8 cellular contexts compared by ENCODE assay signal in genomic region chr17:74379495-74380085, GRCh38. TPM values are rescaled to one million over a fixed set of nuclear protein-coding genes. Genes with fewer than 3 reads are reported as not detected.
A peak's percentile ranks its signal among the peaks of the same experiment; 100 is the strongest.
DNase-seq lines count a peak whose midpoint lies in the region; ATAC-seq and TF ChIP-seq lines count a peak whose summit lies in the region.

No MANE protein-coding gene starts in this region.

- WGBS in mammary epithelial cell (ENCODE audit: low coverage, missing lambda C conversion rate), result 2% methylated on average over 8 of the region's 20 CpGs
- 22% methylated on average over 16 of the region's 20 CpGs for WGBS in smooth muscle cell (ENCODE audit: low lambda C conversion rate)

- H2AFZ ChIP-seq in mammary epithelial cell (ENCODE audit: low read depth, low read length) (peak overlapping the region; percentile 21), smooth muscle cell (ENCODE audit: low read depth) (peak overlapping the region; percentile 11)

- dilution Hi-C loops in mammary epithelial cell (cut with HindIII; ENCODE audit: low sequenced_read_pairs), result no loop called here

- POLR2A ChIA-PET in HEK293 (lab: Yijun Ruan, JAX), result interaction anchor here (1.0 to 2.2 kb wide), 3 partner anchors 17 to 75 kb away, joined by 5 to 16 read pairs (median 5); no protein-coding TSS in a partner anchor

- H3K4me1 ChIP-seq in HEK293 (ENCODE audit: control insufficient read depth, insufficient read depth, low read length), result peaks cover 6% of the 10 kb centered on the region
- peaks cover 10% of the 10 kb centered on the region for H3K4me1 ChIP-seq in mammary epithelial cell (ENCODE audit: insufficient read depth, low read length)
- H3K4me1 ChIP-seq in smooth muscle cell (ENCODE audit: low read depth), result peaks cover 10% of the 10 kb centered on the region

- TF ChIP-seq CTCF in HEK293 (tag by site-specific recombination; IDR thresholded peaks at IDR 0.05), result peak; percentile 83
- peak; percentile 35; the same call in 1 of the 2 replicates for TF ChIP-seq CTCF in WI38 (IDR thresholded peaks at IDR 0.05; ENCODE audit: low read depth, low read length)
- peak; percentile 56 to 93 for TF ChIP-seq CTCF in mammary epithelial cell (conservative IDR thresholded peaks at IDR 0.05 in 1 of 2, IDR thresholded peaks at IDR 0.05 in 1 of 2; ENCODE audit: extremely low read depth in 1 of 2, insufficient read depth in 1 of 2, low read depth in 1 of 2, low read length in 2 of 2)
- TF ChIP-seq CTCF in smooth muscle cell (IDR thresholded peaks at IDR 0.05; ENCODE audit: borderline replicate concordance, insufficient read depth, poor library complexity, severe bottlenecking), result peak; percentile 96

- in situ Hi-C loops in mammary epithelial cell (cut with MboI; ENCODE audit: low sequenced_read_pairs in 2 of 2), result no loop called here

- H3K4me3 ChIP-seq in HEK293 (ENCODE audit: low read depth, low read length) (no peak overlapping the region), WI38 (ENCODE audit: low read depth, low read length) (no peak overlapping the region), mammary epithelial cell (replicated peaks in 1 of 3; ENCODE audit: insufficient read depth in 1 of 3, low read depth in 2 of 3, low read length in 3 of 3) (no peak overlapping the region), smooth muscle cell (no peak overlapping the region)

- CTCF ChIA-PET in HEK293 (lab: Yijun Ruan, JAX) (interaction anchor here (0.5 to 15.0 kb wide), 51 partner anchors 9 to 337 kb away, joined by 3 to 453 read pairs (median 5); partner anchors contain the start of genes BTBD17, CD300A, CD300C and GPR142), mammary epithelial cell (lab: Charles Lee; ENCODE audit: low non-redundant PET) (interaction anchor here (0.6 to 0.7 kb wide), 6 partner anchors 14 to 528 kb away, joined by 3 to 11 read pairs (median 4); no protein-coding TSS in a partner anchor)

- BruUV-seq in mammary epithelial cell (replicated peaks; lab: Mats Ljungman, UMichigan), result no TSS peak

- H3K36me3 ChIP-seq in HEK293 (ENCODE audit: control insufficient read depth in 2 of 2, insufficient read depth in 1 of 2, low read length in 2 of 2) (no peaks in the 10 kb centered on the region), mammary epithelial cell (ENCODE audit: insufficient read depth, low read length) (no peaks in the 10 kb centered on the region), smooth muscle cell (ENCODE audit: low read depth) (no peaks in the 10 kb centered on the region)

- intact Hi-C loops in mammary epithelial cell (cut with micrococcal nuclease), result loop anchor here (1.0 kb wide), 3 partner anchors 78 to 223 kb away; no protein-coding TSS in a partner anchor

- ATAC-seq in GM18858 (IDR thresholded peaks at IDR 0.05; ENCODE audit: unreplicated experiment), result no peak

- H4K20me1 ChIP-seq in mammary epithelial cell (ENCODE audit: insufficient read depth, low read length) (no peaks in the 10 kb centered on the region), smooth muscle cell (ENCODE audit: low read depth) (no peaks in the 10 kb centered on the region)

- H3K9me3 ChIP-seq in HEK293 (ENCODE audit: control insufficient read depth, insufficient read depth, low read depth, low read length), result no peaks in the 10 kb centered on the region
- H3K9me3 ChIP-seq in mammary epithelial cell (replicated peaks; ENCODE audit: insufficient read depth, low read length), result no peaks in the 10 kb centered on the region
- H3K9me3 ChIP-seq in smooth muscle cell (replicated peaks; ENCODE audit: low read depth), result no peaks in the 10 kb centered on the region

- H3K9ac ChIP-seq in mammary epithelial cell (ENCODE audit: insufficient read depth, low read length), result no peak overlapping the region
- H3K9ac ChIP-seq in smooth muscle cell (ENCODE audit: low read depth), result no peak overlapping the region

- H3K4me2 ChIP-seq in mammary epithelial cell (ENCODE audit: insufficient read depth, low read depth, low read length) (no peak overlapping the region), smooth muscle cell (peak overlapping the region; percentile 81)

- DNase-seq in COLO829 (ENCODE audit: low spot score) (peak; percentile 78), NCI-H2171 treated with DMSO at 0.1 percent for 48 hours (lab: John Stamatoyannopoulos, UW) (peak; percentile 93), mammary epithelial cell (peak; percentile 58), inferior parietal cortex (ENCODE audit: extremely low spot score) (peak; percentile 84), smooth muscle cell (lab: John Stamatoyannopoulos, UW; ENCODE audit: unreplicated experiment) (peak; percentile 87)

- no peaks in the 10 kb centered on the region for H3F3A ChIP-seq in smooth muscle cell (ENCODE audit: low read depth)

- no peaks in the 10 kb centered on the region for H3K27me3 ChIP-seq in mammary epithelial cell (ENCODE audit: insufficient read depth, low read length)
- peaks cover 24% of the 10 kb centered on the region for H3K27me3 ChIP-seq in smooth muscle cell (ENCODE audit: low read depth)

- H3K27ac ChIP-seq in HEK293 (ENCODE audit: extremely low read depth, low read depth, low read length), result no peak overlapping the region
- H3K27ac ChIP-seq in mammary epithelial cell (ENCODE audit: insufficient read depth, low read depth, low read length), result no peak overlapping the region
- no peak overlapping the region for H3K27ac ChIP-seq in smooth muscle cell (ENCODE audit: low read depth)

- no peaks in the 10 kb centered on the region for H3K79me2 ChIP-seq in mammary epithelial cell (ENCODE audit: insufficient read depth, low read length)
- H3K79me2 ChIP-seq in smooth muscle cell (ENCODE audit: low read depth), result no peaks in the 10 kb centered on the region

TF ChIP-seq in HEK293, 187 proteins besides CTCF, POLR2A, EP300 and RAD21 (continues in another document):
- no peak for TF ChIP-seq ZNF10 (tag by site-specific recombination; IDR thresholded peaks at IDR 0.05)
- peak; percentile 55; the same call in 1 of the 2 replicates for TF ChIP-seq KLF17 (tag by site-specific recombination; IDR thresholded peaks at IDR 0.05)
- no peak for TF ChIP-seq ZNF76 (tag by site-specific recombination; IDR thresholded peaks at IDR 0.05; ENCODE audit: borderline replicate concordance, low read depth)
- peak; percentile 41; the same call in 1 of the 2 replicates for TF ChIP-seq SP3 (tag by site-specific recombination; IDR thresholded peaks at IDR 0.05)
- TF ChIP-seq ZNF433 (tag by site-specific recombination; IDR thresholded peaks at IDR 0.05; ENCODE audit: low read depth), result no peak
- TF ChIP-seq WT1 (tag by site-specific recombination; IDR thresholded peaks at IDR 0.05), result 0 out of 2 replicates have a peak, but pooled peaks have one; percentile 29
- TF ChIP-seq ZNF580 (tag by site-specific recombination; IDR thresholded peaks at IDR 0.05), result no peak
- 0 out of 2 replicates have a peak, but pooled peaks have one; percentile 45 for TF ChIP-seq ZNF391 (tag by site-specific recombination; IDR thresholded peaks at IDR 0.05; ENCODE audit: borderline replicate concordance, low read depth)
- TF ChIP-seq ZNF394 (tag by site-specific recombination; IDR thresholded peaks at IDR 0.05; ENCODE audit: borderline replicate concordance), result peak; percentile 42; the same call in 1 of the 2 replicates
- peak; percentile 35 for TF ChIP-seq SP2 (tag by site-specific recombination; IDR thresholded peaks at IDR 0.05)
- no peak for TF ChIP-seq ZNF138 (tag by site-specific recombination; IDR thresholded peaks at IDR 0.05; ENCODE audit: borderline replicate concordance)
- peak; percentile 54 for TF ChIP-seq PATZ1 (tag by site-specific recombination; IDR thresholded peaks at IDR 0.05)
- TF ChIP-seq ZNF654 (tag by site-specific recombination; IDR thresholded peaks at IDR 0.05; ENCODE audit: low read depth), result peak; percentile 90
- TF ChIP-seq ZBTB48 (tag by site-specific recombination; IDR thresholded peaks at IDR 0.05), result peak; percentile 54

RNA-seq across cellular contexts. Expression of gene GPR142, which starts 12.3 kb away (rescaled TPM):
- total RNA-seq in mammary epithelial cell, result not detected
- polyA plus RNA-seq in mammary epithelial cell, result not detected
- polyA minus RNA-seq in mammary epithelial cell, result not detected
- total RNA-seq in smooth muscle cell, result not detected in 2 replicates
- not detected in 2 replicates for polyA plus RNA-seq in smooth muscle cell

RNA-seq across cellular contexts. Expression of gene BTBD17, which starts 17.9 kb away (rescaled TPM):
- total RNA-seq in mammary epithelial cell (not detected), smooth muscle cell (not detected in 2 replicates)
- polyA plus RNA-seq in mammary epithelial cell (not detected), smooth muscle cell (not detected in 2 replicates)
- not detected for polyA minus RNA-seq in mammary epithelial cell

RNA-seq across cellular contexts. Expression of gene GPRC5C, which starts 52.3 kb away (rescaled TPM):
- total RNA-seq in mammary epithelial cell (10 to 100 TPM; 10.5 to 35.0 TPM), smooth muscle cell (57.0 and 64.5 TPM in 2 replicates)
- polyA plus RNA-seq in mammary epithelial cell (9.2 TPM), smooth muscle cell (96.9 and 103 TPM in 2 replicates)
- polyA minus RNA-seq in mammary epithelial cell, result 8.0 TPM

RNA-seq across cellular contexts. Expression of gene KIF19, which starts 53.6 kb away (rescaled TPM):
- total RNA-seq in mammary epithelial cell, result not detected
- polyA plus RNA-seq in mammary epithelial cell, result not detected
- polyA minus RNA-seq in mammary epithelial cell, result not detected
- not detected in 2 replicates for total RNA-seq in smooth muscle cell
- not detected in 2 replicates for polyA plus RNA-seq in smooth muscle cell

Comparison
In these comparisons a context has a peak if more than half of its experiments do, and no peak if none do; other contexts are left out.
1. CTCF ChIP-seq: peak in every context shown above with its lines; median percentile 96 in smooth muscle cell; 83 in HEK293; 74 in mammary epithelial cell; 35 in WI38.